Comparison of ENCODE assay signal across 24 cellular contexts in the genomic region with DNA sequence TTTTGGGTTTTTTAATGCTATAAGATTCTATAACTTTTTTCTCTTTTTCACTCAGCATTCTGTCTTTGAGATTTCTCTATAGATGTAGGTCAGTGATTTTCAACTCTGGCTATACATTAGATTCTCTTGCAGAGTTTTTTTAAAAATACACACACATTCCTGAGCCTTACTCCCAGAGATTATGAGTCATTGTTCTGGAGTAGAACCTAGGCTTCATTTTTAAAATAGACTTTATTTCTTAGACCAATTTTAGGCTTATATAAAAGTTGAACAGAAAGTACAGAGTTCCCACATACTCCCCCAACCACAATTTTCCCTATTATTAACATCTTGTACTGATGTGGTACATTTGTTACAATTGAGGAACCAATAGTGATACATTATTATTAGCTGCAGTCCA.
DNase-seq lines count a peak whose midpoint lies in the region; ATAC-seq and TF ChIP-seq lines count a peak whose summit lies in the region.
"Had no signal": no experiment of that assay in that cellular context is flagged by ENCODE, and none has a peak within 500 bp of the region (broad histone marks: within the 10 kb centered on the region; RNA-seq: fewer than 3 reads in every experiment).

No MANE protein-coding gene starts in this region.

- H3K27me3 Mint-ChIP-seq in mesothelial cell of epicardium (ENCODE audit: low read depth): no peaks in the 10 kb centered on the region
- no peaks in the 10 kb centered on the region for H3K27me3 Mint-ChIP-seq in activated CD4-positive, alpha-beta T cell treated with anti-CD3 and anti-CD28 coated beads for 36 hours
- H3K27me3 Mint-ChIP-seq: CD4-positive, alpha-beta T cell; stimulated activated naive B cell treated with anti-CD40 and anti-IgM and Interleukin-4, amounts not matched to agents 10 μg/mL and 1 μg/mL and 100 μg/mL, for 72 hours had no signal

- no peak overlapping the region for H4K8ac ChIP-seq in neuronal stem cell (ENCODE audit: low read depth, low read length)

- TF ChIP-seq CTCF in RWPE1 (conservative IDR thresholded peaks at IDR 0.05; ENCODE audit: low read depth) (no peak), mesothelial cell of epicardium (IDR thresholded peaks at IDR 0.05; ENCODE audit: unreplicated experiment) (no peak)

- H3K36me3 ChIP-seq in GM23248 (ENCODE audit: low read depth) (peaks cover 22% of the 10 kb centered on the region), neuronal stem cell (replicated peaks in 1 of 2; ENCODE audit: control insufficient read depth in 2 of 2, insufficient read depth in 2 of 2, low read length in 2 of 2) (peaks cover 0 to 90% of the 10 kb centered on the region in 2 donors)
- H3K36me3 ChIP-seq: ascending aorta, colonic mucosa, prostate gland, thoracic aorta had no signal

- no peak overlapping the region for H3K18ac ChIP-seq in neuronal stem cell (ENCODE audit: low read length)

- no peak overlapping the region for H2AK5ac ChIP-seq in neuronal stem cell (ENCODE audit: low read depth, low read length)

- peak overlapping the region; percentile 11 for H3K27ac Mint-ChIP-seq in mesothelial cell of epicardium
- no peak overlapping the region for H3K27ac Mint-ChIP-seq in activated CD4-positive, alpha-beta T cell treated with anti-CD3 and anti-CD28 coated beads for 36 hours
- H3K27ac Mint-ChIP-seq: CD4-positive, alpha-beta T cell; endodermal cell; immature natural killer cell; stimulated activated naive B cell treated with anti-CD40 and anti-IgM and Interleukin-4, amounts not matched to agents 10 μg/mL and 1 μg/mL and 100 μg/mL, for 72 hours had no signal

- no peak overlapping the region for H2BK15ac ChIP-seq in neuronal stem cell (ENCODE audit: low read length)

- H3K14ac ChIP-seq in neuronal stem cell (ENCODE audit: low read length): no peak overlapping the region

- H4K20me1 ChIP-seq in GM23248 (ENCODE audit: insufficient read depth): no peaks in the 10 kb centered on the region

- no peaks in the 10 kb centered on the region for H3K9me3 ChIP-seq in GM23248 (ENCODE audit: low read depth)
- no peaks in the 10 kb centered on the region for H3K9me3 ChIP-seq in neuronal stem cell (replicated peaks in 1 of 2; ENCODE audit: control insufficient read depth in 2 of 2, insufficient read depth in 1 of 2, low read depth in 1 of 2, low read length in 2 of 2)
- H3K9me3 ChIP-seq: ascending aorta, colonic mucosa, prostate gland, thoracic aorta had no signal

- H3K4ac ChIP-seq in neuronal stem cell (ENCODE audit: low read length): no peak overlapping the region

- in situ Hi-C loops in GM23248 (cut with MboI): no loop called here

- no peaks in the 10 kb centered on the region for H3K79me1 ChIP-seq in neuronal stem cell (ENCODE audit: low read depth, low read length)

- H3K4me1 ChIP-seq in GM23248 (ENCODE audit: insufficient read depth) (peaks cover 35% of the 10 kb centered on the region), neuronal stem cell (ENCODE audit: control insufficient read depth in 2 of 2, insufficient read depth in 1 of 2, low read depth in 1 of 2, low read length in 2 of 2) (no peaks in the 10 kb centered on the region)
- H3K4me1 ChIP-seq: colonic mucosa, prostate gland had no signal

- peaks cover 22% of the 10 kb centered on the region for H3K36me3 Mint-ChIP-seq in mesothelial cell of epicardium
- peaks cover 3% of the 10 kb centered on the region for H3K36me3 Mint-ChIP-seq in activated CD4-positive, alpha-beta T cell treated with anti-CD3 and anti-CD28 coated beads for 36 hours (ENCODE audit: low read depth)

- H2BK120ac ChIP-seq in neuronal stem cell (ENCODE audit: low read depth, low read length): no peak overlapping the region

- peaks cover 10% of the 10 kb centered on the region for H3K4me1 Mint-ChIP-seq in mesothelial cell of epicardium
- H3K4me1 Mint-ChIP-seq in activated CD4-positive, alpha-beta T cell treated with anti-CD3 and anti-CD28 coated beads for 36 hours: peaks cover 2% of the 10 kb centered on the region
- H3K4me1 Mint-ChIP-seq: endodermal cell had no signal

- CTCF ChIA-PET in RWPE1 (lab: Yijun Ruan, JAX): interaction anchor here (0.8 kb wide), 1 partner anchor 709 kb away, joined by 3 read pairs; no protein-coding TSS in a partner anchor
- CTCF ChIA-PET in activated CD4-positive, alpha-beta T cell treated with anti-CD3 and anti-CD28 coated beads for 36 hours (lab: Charles Lee): interaction anchor here (0.6 to 3.2 kb wide), 3 partner anchors 24 to 325 kb away, joined by 3 to 10 read pairs (median 3); no protein-coding TSS in a partner anchor

- no peak overlapping the region for H3K4me3 Mint-ChIP-seq in mesothelial cell of epicardium
- H3K4me3 Mint-ChIP-seq in activated CD4-positive, alpha-beta T cell treated with anti-CD3 and anti-CD28 coated beads for 36 hours: no peak overlapping the region
- H3K4me3 Mint-ChIP-seq: CD4-positive, alpha-beta T cell; endodermal cell; immature natural killer cell; stimulated activated naive B cell treated with anti-CD40 and anti-IgM and Interleukin-4, amounts not matched to agents 10 μg/mL and 1 μg/mL and 100 μg/mL, for 72 hours had no signal

- DNase-seq in GM23248 (peak; percentile 65), RWPE1 (ENCODE audit: low spot score) (peak; percentile 29), dedifferentiated amniotic fluid mesenchymal stem cell (ENCODE audit: extremely low spot score) (peak; percentile 36), mesothelial cell of epicardium (ENCODE audit: low spot score in 2 of 2, unreplicated experiment in 2 of 2) (no peak), pons (ENCODE audit: low spot score) (no peak), neuronal stem cell (ENCODE audit: low spot score) (no peak)
- no peak for DNase-seq in activated CD4-positive, alpha-beta T cell treated with anti-CD3 and anti-CD28 coated beads for 36 hours
- DNase-seq: activated CD4-positive, alpha-beta T cell treated with anti-CD3 and anti-CD28 coated beads for 48 hours; activated naive CD4-positive, alpha-beta T cell treated with anti-CD3 and anti-CD28 coated beads, Interleukin-2, amount 50 U/mL, for 16 hours; CD4-positive, alpha-beta T cell; colonic mucosa; DMS 273 treated with DMSO at 0.1 percent for 48 hours; endodermal cell; immature natural killer cell; NCI-H1694; NCI-H69; stimulated activated CD4-positive, alpha-beta T cell treated with anti-CD3 and anti-CD28 coated beads, Interleukin-2, amount 100 ng/mL, for 48 hours; stimulated activated naive B cell treated with anti-CD40 and anti-IgM and Interleukin-4, amounts not matched to agents 10 μg/mL and 1 μg/mL and 100 μg/mL, for 72 hours had no signal

- H3K27ac ChIP-seq in GM23248: no peak overlapping the region; the same call in 1 of the 2 replicates
- H3K27ac ChIP-seq in RWPE1: no peak overlapping the region
- H3K27ac ChIP-seq in neuronal stem cell (replicated peaks; ENCODE audit: low read length): no peak overlapping the region
- H3K27ac ChIP-seq: ascending aorta, colonic mucosa, hepatocyte, prostate gland had no signal

- H4K91ac ChIP-seq in neuronal stem cell (ENCODE audit: low read depth, low read length, poor library complexity): no peak overlapping the region

- H3F3A ChIP-seq in GM23248 (ENCODE audit: insufficient read depth): peaks cover 41% of the 10 kb centered on the region

- peaks cover 54% of the 10 kb centered on the region for H3K79me2 ChIP-seq in GM23248 (ENCODE audit: insufficient read depth)
- H3K79me2 ChIP-seq: hepatocyte had no signal

- H3K4me3 ChIP-seq in GM23248 (no peak overlapping the region), neuronal stem cell (ENCODE audit: low read length in 2 of 2) (no peak overlapping the region)
- H3K4me3 ChIP-seq: ascending aorta, colonic mucosa, hepatocyte, K562, prostate gland, thoracic aorta had no signal

- H3K9me2 ChIP-seq in GM23248 (ENCODE audit: insufficient read depth): no peaks in the 10 kb centered on the region

- H3K27me3 ChIP-seq in GM23248 (replicated peaks; ENCODE audit: insufficient read depth): no peaks in the 10 kb centered on the region
- H3K27me3 ChIP-seq in neuronal stem cell (ENCODE audit: control insufficient read depth in 3 of 3, insufficient read depth in 3 of 3, low read depth in 1 of 3, low read length in 3 of 3): no peaks in the 10 kb centered on the region
- H3K27me3 ChIP-seq: ascending aorta, colonic mucosa, hepatocyte had no signal

- H3K4me2 ChIP-seq in GM23248 (ENCODE audit: unreplicated experiment) (peak overlapping the region; percentile 35), neuronal stem cell (ENCODE audit: insufficient read depth, low read length, poor library complexity, severe bottlenecking) (no peak overlapping the region)
- H3K4me2 ChIP-seq: hepatocyte had no signal

- no peak overlapping the region for H3K9ac ChIP-seq in GM23248
- H3K9ac ChIP-seq in neuronal stem cell (ENCODE audit: low read depth, low read length, poor library complexity): no peak overlapping the region

- H2BK5ac ChIP-seq in neuronal stem cell (ENCODE audit: low read length): no peak overlapping the region

- H2AFZ ChIP-seq in GM23248: no peak overlapping the region
- H2AFZ ChIP-seq in neuronal stem cell (ENCODE audit: low read length): no peak overlapping the region
- H2AFZ ChIP-seq: hepatocyte had no signal

- POLR2A ChIA-PET in RWPE1 (lab: Yijun Ruan, JAX; ENCODE audit: low non-redundant PET): no interaction called here
- POLR2A ChIA-PET in activated CD4-positive, alpha-beta T cell treated with anti-CD3 and anti-CD28 coated beads for 36 hours (lab: Charles Lee): no interaction called here

- intact Hi-C loops in activated CD4-positive, alpha-beta T cell treated with anti-CD3 and anti-CD28 coated beads for 36 hours (cut with DNase I, micrococcal nuclease): no loop called here

- ATAC-seq in GM18861 (IDR thresholded peaks at IDR 0.05; ENCODE audit: unreplicated experiment): no peak
- ATAC-seq in activated CD4-positive, alpha-beta T cell treated with anti-CD3 and anti-CD28 coated beads for 36 hours: no peak
- ATAC-seq: K562; stimulated activated naive B cell treated with anti-CD40 and anti-IgM and Interleukin-4, amounts not matched to agents 10 μg/mL and 1 μg/mL and 100 μg/mL, for 72 hours had no signal

- H2BK12ac ChIP-seq in neuronal stem cell (ENCODE audit: low read length): no peak overlapping the region

- peaks cover 1% of the 10 kb centered on the region for H3K9me3 Mint-ChIP-seq in mesothelial cell of epicardium
- H3K9me3 Mint-ChIP-seq in activated CD4-positive, alpha-beta T cell treated with anti-CD3 and anti-CD28 coated beads for 36 hours (ENCODE audit: low read depth): no peaks in the 10 kb centered on the region
- H3K9me3 Mint-ChIP-seq: CD4-positive, alpha-beta T cell; immature natural killer cell had no signal

- no peak overlapping the region for H3K23ac ChIP-seq in neuronal stem cell (ENCODE audit: low read depth, low read length, poor library complexity)

Comparison
In these comparisons a context has a peak if more than half of its experiments do, and no peak if none do; other contexts are left out.
1. DNase-seq: peak in GM23248 (single experiment), RWPE1 (single experiment) and dedifferentiated amniotic fluid mesenchymal stem cell (single experiment); none in mesothelial cell of epicardium (0 of 2), pons (single experiment), activated CD4-positive, alpha-beta T cell treated with anti-CD3 and anti-CD28 coated beads for 36 hours (single experiment) and neuronal stem cell (single experiment).